Comparison of ENCODE assay signal across 8 cellular contexts in the genomic region with DNA sequence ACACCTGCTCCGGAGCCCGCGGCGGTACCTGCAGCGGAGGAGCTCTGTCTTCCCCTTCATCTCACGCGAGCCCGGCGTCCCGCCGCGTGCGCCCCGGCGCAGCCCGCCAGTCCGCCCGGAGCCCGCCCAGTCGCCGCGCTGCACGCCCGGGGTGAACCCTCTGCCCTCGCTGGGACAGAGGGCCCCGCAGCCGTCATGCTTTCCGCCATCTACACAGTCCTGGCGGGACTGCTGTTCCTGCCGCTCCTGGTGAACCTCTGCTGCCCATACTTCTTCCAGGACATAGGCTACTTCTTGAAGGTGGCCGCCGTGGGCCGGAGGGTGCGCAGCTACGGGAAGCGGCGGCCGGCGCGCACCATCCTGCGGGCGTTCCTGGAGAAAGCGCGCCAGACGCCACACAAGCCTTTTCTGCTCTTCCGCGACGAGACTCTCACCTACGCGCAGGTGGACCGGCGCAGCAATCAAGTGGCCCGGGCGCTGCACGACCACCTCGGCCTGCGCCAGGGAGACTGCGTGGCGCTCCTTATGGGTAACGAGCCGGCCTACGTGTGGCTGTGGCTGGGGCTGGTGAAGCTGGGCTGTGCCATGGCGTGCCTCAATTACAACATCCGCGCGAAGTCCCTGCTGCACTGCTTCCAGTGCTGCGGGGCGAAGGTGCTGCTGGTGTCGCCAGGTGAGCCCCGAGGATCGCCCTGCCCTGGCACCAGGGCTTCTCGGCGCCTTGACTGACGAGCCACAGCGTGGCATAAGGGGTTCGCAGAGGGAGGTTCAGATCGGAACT. TPM values are rescaled to one million over a fixed set of nuclear protein-coding genes. Genes with fewer than 3 reads are reported as not detected.
DNase-seq lines count a peak whose midpoint lies in the region; ATAC-seq and TF ChIP-seq lines count a peak whose summit lies in the region.

No MANE protein-coding gene starts in this region.

- no peak overlapping the region for H3K9ac ChIP-seq in muscle layer of colon (ENCODE audit: low read length)

- no peaks in the 10 kb centered on the region for H3K9me3 ChIP-seq in muscle layer of colon (ENCODE audit: low read length)
- H3K9me3 ChIP-seq in thymus (ENCODE audit: control insufficient read depth): no peaks in the 10 kb centered on the region

- H3K27ac Mint-ChIP-seq in activated CD4-positive, alpha-beta T cell treated with anti-CD3 and anti-CD28 coated beads, Interleukin-2, amount 10 ng/mL, durations not matched to agents 24 days and 14 days: peak overlapping the region; percentile 87
- H3K27ac Mint-ChIP-seq in endothelial cell (ENCODE audit: unreplicated experiment): no peak overlapping the region

- no peak for TF ChIP-seq CTCF in endothelial cell (IDR thresholded peaks at IDR 0.05; ENCODE audit: unreplicated experiment)

- H3K27me3 ChIP-seq in muscle layer of colon (ENCODE audit: control insufficient read depth in 1 of 2, insufficient read depth in 2 of 2, low read length in 2 of 2) (peaks cover 4 to 21% of the 10 kb centered on the region in 2 donors), thymus (ENCODE audit: control insufficient read depth, insufficient read depth) (peaks cover 6% of the 10 kb centered on the region)

- no peaks in the 10 kb centered on the region for H3K27me3 Mint-ChIP-seq in activated CD4-positive, alpha-beta T cell treated with anti-CD3 and anti-CD28 coated beads, Interleukin-2, amount 10 ng/mL, durations not matched to agents 24 days and 14 days
- peaks cover 9% of the 10 kb centered on the region for H3K27me3 Mint-ChIP-seq in endothelial cell (ENCODE audit: unreplicated experiment)

- DNase-seq in DMS53 (lab: John Stamatoyannopoulos, UW): peak; percentile 69
- DNase-seq in M059J (ENCODE audit: low read depth): peak; percentile 36
- peak; percentile 87 for DNase-seq in activated CD4-positive, alpha-beta T cell treated with anti-CD3 and anti-CD28 coated beads, Interleukin-2, amount 10 ng/mL, durations not matched to agents 24 days and 14 days
- DNase-seq in endothelial cell (ENCODE audit: low spot score): peak; percentile 48

- peaks cover 4% of the 10 kb centered on the region for H3K9me3 Mint-ChIP-seq in activated CD4-positive, alpha-beta T cell treated with anti-CD3 and anti-CD28 coated beads, Interleukin-2, amount 10 ng/mL, durations not matched to agents 24 days and 14 days
- no peaks in the 10 kb centered on the region for H3K9me3 Mint-ChIP-seq in endothelial cell (ENCODE audit: unreplicated experiment)

- no peak overlapping the region for H3K27ac ChIP-seq in muscle layer of colon (ENCODE audit: low read depth, low read length)
- H3K27ac ChIP-seq in thymus (ENCODE audit: low read depth): no peak overlapping the region

- H3K36me3 ChIP-seq in muscle layer of colon (ENCODE audit: insufficient read depth, low read length) (no peaks in the 10 kb centered on the region), thymus (ENCODE audit: control insufficient read depth, insufficient read depth) (no peaks in the 10 kb centered on the region)

- peak; percentile 48 for ATAC-seq in GM21576 (IDR thresholded peaks at IDR 0.05; ENCODE audit: unreplicated experiment)
- no peak for ATAC-seq in GM21737 (IDR thresholded peaks at IDR 0.05; ENCODE audit: unreplicated experiment)

- peak overlapping the region; percentile 98 for H3K4me3 Mint-ChIP-seq in activated CD4-positive, alpha-beta T cell treated with anti-CD3 and anti-CD28 coated beads, Interleukin-2, amount 10 ng/mL, durations not matched to agents 24 days and 14 days
- H3K4me3 Mint-ChIP-seq in endothelial cell (ENCODE audit: unreplicated experiment): peak overlapping the region; percentile 82

- WGBS in thymus: under 1% methylated on average over 77 of the region's 77 CpGs

- H3K4me3 ChIP-seq in muscle layer of colon (ENCODE audit: low read depth in 1 of 2, low read length in 2 of 2) (peak overlapping the region; percentile 37 to 50), thymus (ENCODE audit: low read length) (peak overlapping the region; percentile 53)

- intact Hi-C loops in activated CD4-positive, alpha-beta T cell treated with anti-CD3 and anti-CD28 coated beads, Interleukin-2, amount 10 ng/mL, durations not matched to agents 24 days and 14 days (cut with micrococcal nuclease): loop anchor here (1.0 to 10.0 kb wide), 9 partner anchors 65 to 1010 kb away; a partner anchor contains a TSS

- H3K4me1 ChIP-seq in muscle layer of colon (ENCODE audit: insufficient read depth, low read length) (no peaks in the 10 kb centered on the region), thymus (ENCODE audit: control insufficient read depth, insufficient read depth, low read length) (peaks cover 7% of the 10 kb centered on the region)

- H3K36me3 Mint-ChIP-seq in activated CD4-positive, alpha-beta T cell treated with anti-CD3 and anti-CD28 coated beads, Interleukin-2, amount 10 ng/mL, durations not matched to agents 24 days and 14 days (ENCODE audit: low read depth): peaks cover 26% of the 10 kb centered on the region
- H3K36me3 Mint-ChIP-seq in endothelial cell (ENCODE audit: low read depth, unreplicated experiment): peaks cover 3% of the 10 kb centered on the region

- H3K4me1 Mint-ChIP-seq in activated CD4-positive, alpha-beta T cell treated with anti-CD3 and anti-CD28 coated beads, Interleukin-2, amount 10 ng/mL, durations not matched to agents 24 days and 14 days: peaks cover 51% of the 10 kb centered on the region
- H3K4me1 Mint-ChIP-seq in endothelial cell (ENCODE audit: unreplicated experiment): peaks cover 9% of the 10 kb centered on the region

RNA-seq across cellular contexts. Expression of a gene that starts 0.4 kb away (rescaled TPM):
- 43.0 and 60.3 TPM in 2 replicates for total RNA-seq in M059J (2014; rRNA removed; shearing (Covaris generic))
- 75.4 and 76.0 TPM in 2 replicates for total RNA-seq in activated CD4-positive, alpha-beta T cell treated with anti-CD3 and anti-CD28 coated beads, Interleukin-2, amount 10 ng/mL, durations not matched to agents 24 days and 14 days
- total RNA-seq in endothelial cell (ENCODE audit: unreplicated experiment): 0.51 TPM
- polyA plus RNA-seq in thymus: 1.4 TPM

Comparison
In these comparisons a context has a peak if more than half of its experiments do, and no peak if none do; other contexts are left out.
1. DNase-seq: peak in every context shown above with its lines; median percentile 87 in activated CD4-positive, alpha-beta T cell treated with anti-CD3 and anti-CD28 coated beads, Interleukin-2, amount 10 ng/mL, durations not matched to agents 24 days and 14 days; 69 in DMS53; 48 in endothelial cell; 36 in M059J.
2. RNA of a gene that starts 0.4 kb away (total RNA-seq): 75.4 to 76.0 TPM in activated CD4-positive, alpha-beta T cell treated with anti-CD3 and anti-CD28 coated beads, Interleukin-2, amount 10 ng/mL, durations not matched to agents 24 days and 14 days and 43.0 to 60.3 TPM in M059J; 0.51 TPM in endothelial cell (single experiment); every median in the first group is over 10 times any median in the second.